Comparison of ENCODE assay signal across 24 cellular contexts in the genomic region with DNA sequence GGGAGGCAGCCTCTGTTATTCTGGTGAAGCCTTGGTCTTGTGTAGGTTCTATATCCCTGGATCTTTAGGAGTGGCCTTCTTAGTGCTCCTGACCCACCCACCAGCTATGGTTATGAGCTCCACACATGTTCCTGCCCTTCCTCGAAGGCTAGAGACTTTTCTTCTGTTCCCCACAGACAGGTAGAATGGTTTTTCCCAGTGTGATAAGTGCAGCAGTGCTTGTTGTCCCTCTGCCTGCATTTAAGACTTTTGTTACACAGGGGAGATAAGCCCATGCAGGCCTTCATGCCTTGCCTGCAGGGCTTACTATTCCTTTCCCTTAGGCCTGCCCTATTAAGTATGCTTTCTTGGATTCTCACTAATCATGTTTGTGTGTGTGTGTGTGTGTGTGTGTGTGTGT. TPM values are rescaled to one million over a fixed set of nuclear protein-coding genes. Genes with fewer than 3 reads are reported as not detected.
A peak's percentile ranks its signal among the peaks of the same experiment; 100 is the strongest.
DNase-seq lines count a peak whose midpoint lies in the region; ATAC-seq, FAIRE-seq and TF ChIP-seq lines count a peak whose summit lies in the region.
"Had no signal": no experiment of that assay in that cellular context is flagged by ENCODE, and none has a peak within 500 bp of the region (broad histone marks: within the 10 kb centered on the region; RNA-seq: fewer than 3 reads in every experiment).

No MANE protein-coding gene starts in this region.

- BruUV-seq in mammary epithelial cell (replicated peaks; lab: Mats Ljungman, UMichigan) (no TSS peak), MCF 10A (replicated peaks; lab: Mats Ljungman, UMichigan) (no TSS peak)

- H3K4me2 ChIP-seq in mammary epithelial cell (ENCODE audit: insufficient read depth, low read depth, low read length) (no peak overlapping the region), keratinocyte (ENCODE audit: control insufficient read depth, extremely low read depth, insufficient read depth, low read depth, low read length) (no peak overlapping the region)
- H3K4me2 ChIP-seq: BLaER1 treated with 17β-estradiol and CSF1 and Interleukin-3, amounts not matched to agents 10 nM and 100 nM had no signal

- no peaks in the 10 kb centered on the region for H3K36me3 Mint-ChIP-seq in MCF 10A (ENCODE audit: insufficient read depth, unreplicated experiment)
- H3K36me3 Mint-ChIP-seq in stimulated activated memory B cell treated with anti-CD40 and anti-IgM and Interleukin-4, amounts not matched to agents 10 μg/mL and 1 μg/mL and 100 μg/mL, for 72 hours = no peaks in the 10 kb centered on the region
- H3K36me3 Mint-ChIP-seq: CD4-positive, alpha-beta memory T cell had no signal

- H3K79me2 ChIP-seq in mammary epithelial cell (ENCODE audit: insufficient read depth, low read length) (no peaks in the 10 kb centered on the region), keratinocyte (ENCODE audit: control insufficient read depth, insufficient read depth, low read length) (no peaks in the 10 kb centered on the region)

- H3K4me3 Mint-ChIP-seq in MCF 10A (ENCODE audit: unreplicated experiment) = no peak overlapping the region
- no peak overlapping the region for H3K4me3 Mint-ChIP-seq in stimulated activated memory B cell treated with anti-CD40 and anti-IgM and Interleukin-4, amounts not matched to agents 10 μg/mL and 1 μg/mL and 100 μg/mL, for 72 hours
- H3K4me3 Mint-ChIP-seq: CD4-positive, alpha-beta memory T cell had no signal

- H3K4me1 Mint-ChIP-seq in MCF 10A (ENCODE audit: insufficient read depth, unreplicated experiment) = peaks cover 14% of the 10 kb centered on the region
- peaks cover 6% of the 10 kb centered on the region for H3K4me1 Mint-ChIP-seq in stimulated activated memory B cell treated with anti-CD40 and anti-IgM and Interleukin-4, amounts not matched to agents 10 μg/mL and 1 μg/mL and 100 μg/mL, for 72 hours
- H3K4me1 Mint-ChIP-seq: CD4-positive, alpha-beta memory T cell had no signal

- intact Hi-C loops in mammary epithelial cell (cut with micrococcal nuclease) = no loop called here
- intact Hi-C loops in MCF 10A (cut with micrococcal nuclease) = no loop called here

- POLR2A ChIA-PET in MCF 10A (lab: Yijun Ruan, JAX) = no interaction called here
- POLR2A ChIA-PET in HEK293 (lab: Yijun Ruan, JAX) = no interaction called here

- in situ Hi-C loops in mammary epithelial cell (cut with MboI; ENCODE audit: low sequenced_read_pairs in 2 of 2) = no loop called here

- WGBS in mammary epithelial cell (ENCODE audit: low coverage, missing lambda C conversion rate) = 82% methylated on average over 1 of the region's 1 CpG

- H3K27me3 Mint-ChIP-seq in MCF 10A (ENCODE audit: insufficient read depth, unreplicated experiment) = no peaks in the 10 kb centered on the region
- no peaks in the 10 kb centered on the region for H3K27me3 Mint-ChIP-seq in stimulated activated memory B cell treated with anti-CD40 and anti-IgM and Interleukin-4, amounts not matched to agents 10 μg/mL and 1 μg/mL and 100 μg/mL, for 72 hours
- H3K27me3 Mint-ChIP-seq: CD4-positive, alpha-beta memory T cell had no signal

- H3K36me3 ChIP-seq in mammary epithelial cell (ENCODE audit: insufficient read depth, low read length) = no peaks in the 10 kb centered on the region
- H3K36me3 ChIP-seq in HEK293 (ENCODE audit: control insufficient read depth in 2 of 2, insufficient read depth in 1 of 2, low read length in 2 of 2) = no peaks in the 10 kb centered on the region
- H3K36me3 ChIP-seq in keratinocyte (ENCODE audit: control insufficient read depth in 2 of 2, extremely low read depth in 1 of 2, insufficient read depth in 2 of 2, low read length in 2 of 2) = no peaks in the 10 kb centered on the region
- H3K36me3 ChIP-seq: BLaER1 treated with 17β-estradiol and CSF1 and Interleukin-3, amounts not matched to agents 10 nM and 100 nM had no signal

- DNase-seq in mammary epithelial cell (no peak), MCF 10A (ENCODE audit: unreplicated experiment) (no peak), keratinocyte (ENCODE audit: low read depth, low spot score) (no peak), NCI-H187 treated with DMSO at 0.1 percent for 48 hours (lab: John Stamatoyannopoulos, UW) (no peak), ecto neural progenitor cell (ENCODE audit: low spot score) (no peak)
- DNase-seq: ACHN; CD4-positive, alpha-beta memory T cell; DND-41; NCI-H1092 treated with DMSO at 0.1 percent for 48 hours; NCI-H146; NCI-H2029 treated with DMSO at 0.1 percent for 48 hours; NCI-H226; NCI-H510A treated with DMSO at 0.1 percent for 48 hours; NCI-H774; NK-92 treated with Interleukin-12 subunit alpha and Interleukin-12 subunit beta, amount 100 ng/mL, for 24 hours had no signal

- peak; percentile 43 for ATAC-seq in stimulated activated memory B cell treated with anti-CD40 and anti-IgM and Interleukin-4, amounts not matched to agents 10 μg/mL and 1 μg/mL and 100 μg/mL, for 72 hours
- ATAC-seq in HG02973 (IDR thresholded peaks at IDR 0.05; ENCODE audit: unreplicated experiment) = no peak
- ATAC-seq: SK-N-SH treated with all-trans-retinoic acid at 6 μM for 48 hours had no signal

- H3K9me3 ChIP-seq in mammary epithelial cell (replicated peaks; ENCODE audit: insufficient read depth, low read length) = no peaks in the 10 kb centered on the region
- H3K9me3 ChIP-seq in HEK293 (ENCODE audit: control insufficient read depth, insufficient read depth, low read depth, low read length) = no peaks in the 10 kb centered on the region
- H3K9me3 ChIP-seq in keratinocyte (ENCODE audit: control insufficient read depth, low read depth, low read length) = no peaks in the 10 kb centered on the region
- H3K9me3 ChIP-seq: BLaER1 treated with 17β-estradiol and CSF1 and Interleukin-3, amounts not matched to agents 10 nM and 100 nM had no signal

- TF ChIP-seq CTCF in mammary epithelial cell (conservative IDR thresholded peaks at IDR 0.05 in 1 of 2, IDR thresholded peaks at IDR 0.05 in 1 of 2; ENCODE audit: extremely low read depth in 1 of 2, insufficient read depth in 1 of 2, low read depth in 1 of 2, low read length in 2 of 2) (no peak), MCF 10A (IDR thresholded peaks at IDR 0.05; ENCODE audit: unreplicated experiment) (no peak), HEK293 (tag by site-specific recombination; IDR thresholded peaks at IDR 0.05) (no peak), keratinocyte (optimal IDR thresholded peaks at IDR 0.05 in 1 of 3, IDR thresholded peaks at IDR 0.05 in 1 of 3, conservative IDR thresholded peaks at IDR 0.05 in 1 of 3; ENCODE audit: extremely low read depth in 1 of 3, insufficient read depth in 2 of 3, low read length in 3 of 3) (no peak)

- no peaks in the 10 kb centered on the region for H3K27me3 ChIP-seq in mammary epithelial cell (ENCODE audit: insufficient read depth, low read length)
- H3K27me3 ChIP-seq in keratinocyte (ENCODE audit: control insufficient read depth, extremely low read depth, insufficient read depth, low read length) = no peaks in the 10 kb centered on the region
- H3K27me3 ChIP-seq: BLaER1 treated with 17β-estradiol and CSF1 and Interleukin-3, amounts not matched to agents 10 nM and 100 nM had no signal

- no peaks in the 10 kb centered on the region for H3K9me1 ChIP-seq in keratinocyte (ENCODE audit: control insufficient read depth, extremely low read depth, insufficient read depth, low read length)

- dilution Hi-C loops in mammary epithelial cell (cut with HindIII; ENCODE audit: low sequenced_read_pairs) = no loop called here
- dilution Hi-C loops in keratinocyte (cut with MboI; ENCODE audit: extremely low pct_ligation_motif_present, low sequenced_read_pairs) = no loop called here

- H3K9ac ChIP-seq in mammary epithelial cell (ENCODE audit: insufficient read depth, low read length) (no peak overlapping the region), keratinocyte (ENCODE audit: control insufficient read depth, extremely low read depth, insufficient read depth, low read length) (no peak overlapping the region)
- H3K9ac ChIP-seq: BLaER1 treated with 17β-estradiol and CSF1 and Interleukin-3, amounts not matched to agents 10 nM and 100 nM had no signal

- H3K4me1 ChIP-seq in mammary epithelial cell (ENCODE audit: insufficient read depth, low read length) (peaks cover 17% of the 10 kb centered on the region), HEK293 (ENCODE audit: control insufficient read depth, insufficient read depth, low read length) (0 out of 2 replicates have a peak, but pooled peaks cover 10% of the 10 kb centered on the region), keratinocyte (ENCODE audit: control insufficient read depth, extremely low read depth, insufficient read depth, low read length) (peaks cover 34% of the 10 kb centered on the region)

- H2AFZ ChIP-seq in mammary epithelial cell (ENCODE audit: low read depth, low read length) (peak overlapping the region; percentile 4), keratinocyte (ENCODE audit: control insufficient read depth, low read length) (peak overlapping the region; percentile 24)

- no peaks in the 10 kb centered on the region for H4K20me1 ChIP-seq in mammary epithelial cell (ENCODE audit: insufficient read depth, low read length)
- no peaks in the 10 kb centered on the region for H4K20me1 ChIP-seq in keratinocyte (ENCODE audit: control insufficient read depth, extremely low read depth, insufficient read depth, low read length)
- H4K20me1 ChIP-seq: BLaER1 treated with 17β-estradiol and CSF1 and Interleukin-3, amounts not matched to agents 10 nM and 100 nM had no signal

- H3K27ac ChIP-seq in mammary epithelial cell (ENCODE audit: insufficient read depth, low read depth, low read length) = no peak overlapping the region
- no peak overlapping the region for H3K27ac ChIP-seq in HEK293 (ENCODE audit: extremely low read depth, low read depth, low read length)
- H3K27ac ChIP-seq in keratinocyte (ENCODE audit: control insufficient read depth, insufficient read depth, low read length) = no peak overlapping the region
- H3K27ac ChIP-seq: 22Rv1; BLaER1 treated with 17β-estradiol and CSF1 and Interleukin-3, amounts not matched to agents 10 nM and 100 nM; RWPE1 had no signal

- no peak overlapping the region for H3K27ac Mint-ChIP-seq in MCF 10A (ENCODE audit: low read depth, unreplicated experiment)
- no peak overlapping the region for H3K27ac Mint-ChIP-seq in stimulated activated memory B cell treated with anti-CD40 and anti-IgM and Interleukin-4, amounts not matched to agents 10 μg/mL and 1 μg/mL and 100 μg/mL, for 72 hours

- FAIRE-seq in keratinocyte (lab: Jason Lieb, UNC) = peak; percentile 32
- FAIRE-seq: H54 had no signal

- H3K4me3 ChIP-seq in mammary epithelial cell (replicated peaks in 1 of 3; ENCODE audit: insufficient read depth in 1 of 3, low read depth in 2 of 3, low read length in 3 of 3) (no peak overlapping the region), HEK293 (ENCODE audit: low read depth, low read length) (no peak overlapping the region), keratinocyte (ENCODE audit: control insufficient read depth in 2 of 3, extremely low read depth in 1 of 3, insufficient read depth in 2 of 3, low read depth in 1 of 3, low read length in 3 of 3) (no peak overlapping the region)
- H3K4me3 ChIP-seq: BLaER1 treated with 17β-estradiol and CSF1 and Interleukin-3, amounts not matched to agents 10 nM and 100 nM had no signal

- no peaks in the 10 kb centered on the region for H3K9me3 Mint-ChIP-seq in MCF 10A (ENCODE audit: unreplicated experiment)
- H3K9me3 Mint-ChIP-seq in stimulated activated memory B cell treated with anti-CD40 and anti-IgM and Interleukin-4, amounts not matched to agents 10 μg/mL and 1 μg/mL and 100 μg/mL, for 72 hours = peaks cover 10% of the 10 kb centered on the region

- CTCF ChIA-PET in mammary epithelial cell (lab: Charles Lee; ENCODE audit: low non-redundant PET) (no interaction called here), MCF 10A (lab: Yijun Ruan, JAX) (interaction anchor here (1.1 kb wide), 1 partner anchor 13 kb away, joined by 5 read pairs; no protein-coding TSS in a partner anchor), HEK293 (lab: Yijun Ruan, JAX) (no interaction called here)

RNA-seq across cellular contexts. Expression of a gene that starts 48.4 kb away (rescaled TPM):
- total RNA-seq in mammary epithelial cell (1 to 10 TPM in 1 of 2 donors, under 1 TPM in 1; 0.28 to 1.2 TPM), MCF 10A (2022) (not detected in 2 replicates)
- polyA plus RNA-seq in mammary epithelial cell (0.24 TPM), keratinocyte (3.1 to 25.1 TPM (median 11.2 TPM) in 3 replicates)
- polyA minus RNA-seq in mammary epithelial cell (not detected), keratinocyte (1.7 to 38.8 TPM (median 24.1 TPM) in 3 replicates)
- polyA plus RNA-seq in keratinocyte (2011; ENCODE audit: low read depth) = 394 TPM
- 0.83 and 1.5 TPM in 2 replicates for polyA plus RNA-seq in keratinocyte (2011; cell fraction: cytosol; rRNA removed)
- 9.9 and 13.5 TPM in 2 replicates for polyA plus RNA-seq in keratinocyte (2011; cell fraction: nucleus; rRNA removed)
- 2.3 and 219 TPM in 2 replicates for polyA plus RNA-seq in keratinocyte (2012; ENCODE audit: low replicate concordance)
- polyA minus RNA-seq in keratinocyte (2011; cell fraction: cytosol; rRNA and poly(A)+ RNA removed) = 3.5 TPM
- polyA minus RNA-seq in keratinocyte (2011; cell fraction: nucleus; rRNA and poly(A)+ RNA removed) = 30.0 and 43.8 TPM in 2 replicates
- total RNA-seq: G401 had no signal
